Comparison of ENCODE assay signal across 13 cellular contexts in the genomic region with DNA sequence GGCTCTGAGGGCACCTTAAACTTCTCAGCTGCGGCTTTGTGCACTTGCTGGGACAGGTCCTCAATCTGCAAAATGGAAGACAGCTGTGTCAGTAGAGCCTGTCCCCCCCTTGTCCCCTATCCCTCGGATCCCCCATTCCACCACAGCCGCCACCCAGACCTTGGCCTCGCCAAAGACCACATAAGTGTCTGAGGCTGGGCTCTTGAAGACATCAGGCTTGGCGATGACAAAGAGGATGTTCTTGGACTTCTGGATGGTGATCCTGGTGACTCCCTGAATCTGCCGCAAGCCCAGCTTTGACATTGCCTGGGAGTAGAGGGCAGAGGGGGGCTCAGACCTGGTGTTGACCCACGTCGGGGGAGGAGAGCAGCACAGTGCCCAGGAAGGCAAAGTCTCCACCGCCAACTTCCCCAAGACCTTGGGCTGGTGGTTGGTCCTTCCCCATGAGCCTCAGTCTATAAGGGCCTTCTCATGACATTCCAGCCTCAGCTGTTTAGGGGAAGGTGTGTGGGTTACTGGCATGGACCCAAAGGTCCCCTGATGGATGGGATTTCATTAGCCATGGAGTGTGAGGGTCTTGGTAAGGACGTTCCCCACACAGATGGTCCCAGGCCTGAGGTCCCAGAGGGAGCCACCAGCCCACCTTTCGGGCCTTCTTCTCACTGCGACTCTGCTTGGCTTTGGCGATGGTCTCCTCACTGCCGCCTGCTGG. TPM values are rescaled to one million over a fixed set of nuclear protein-coding genes. Genes with fewer than 3 reads are reported as not detected.
DNase-seq lines count a peak whose midpoint lies in the region; ATAC-seq, FAIRE-seq and TF ChIP-seq lines count a peak whose summit lies in the region.
"Had no signal": no experiment of that assay in that cellular context is flagged by ENCODE, and none has a peak within 500 bp of the region (broad histone marks: within the 10 kb centered on the region; RNA-seq: fewer than 3 reads in every experiment).

No MANE protein-coding gene starts in this region.

- no TSS peak for BruUV-seq in HepG2 (replicated peaks; lab: Mats Ljungman, UMichigan)

- H3K9me3 ChIP-seq in HepG2 (ENCODE audit: low read length): no peaks in the 10 kb centered on the region
- H3K9me3 ChIP-seq in right lobe of liver: no peaks in the 10 kb centered on the region
- no peaks in the 10 kb centered on the region for H3K9me3 ChIP-seq in kidney (ENCODE audit: control insufficient read depth in 1 of 2, low read length in 2 of 2)
- H3K9me3 ChIP-seq: left lung had no signal

- H3K9ac ChIP-seq in HepG2 (ENCODE audit: insufficient read depth, low read depth, low read length): no peak overlapping the region
- H3K9ac ChIP-seq in kidney (ENCODE audit: low read length in 2 of 2): no peak overlapping the region

- no peaks in the 10 kb centered on the region for H4K20me1 ChIP-seq in HepG2 (ENCODE audit: insufficient read depth, low read length)

- H3K4me3 ChIP-seq in HepG2 (replicated peaks in 1 of 3; ENCODE audit: insufficient read depth in 1 of 3, low read depth in 2 of 3, low read length in 3 of 3) (no peak overlapping the region), right lobe of liver (no peak overlapping the region), kidney (ENCODE audit: low read length in 2 of 2) (no peak overlapping the region)
- H3K4me3 ChIP-seq: GM12878, left lung had no signal

- no peak overlapping the region for H3K27ac ChIP-seq in HepG2 (ENCODE audit: extremely low read length, insufficient read depth, low read length)
- no peak overlapping the region for H3K27ac ChIP-seq in right lobe of liver
- H3K27ac ChIP-seq in kidney (ENCODE audit: low read depth in 2 of 2, low read length in 2 of 2): no peak overlapping the region
- H3K27ac ChIP-seq: left lung had no signal

- H2AFZ ChIP-seq in HepG2 (ENCODE audit: low read length): no peak overlapping the region

- intact Hi-C loops in HepG2 (cut with micrococcal nuclease; ENCODE audit: unreplicated experiment) (no loop called here), right lobe of liver (cut with DNase I) (no loop called here), kidney (cut with DNase I) (no loop called here)

- H3K36me3 Mint-ChIP-seq in T-cell: peaks cover 7% of the 10 kb centered on the region
- H3K36me3 Mint-ChIP-seq: activated naive CD4-positive, alpha-beta T cell treated with anti-CD3 and anti-CD28 coated beads, Interleukin-2, amount 50 U/mL, for 24 hours had no signal

- peaks cover 3 to 28% of the 10 kb centered on the region in 2 experiments for H3K27me3 ChIP-seq in HepG2 (ENCODE audit: control insufficient read depth in 1 of 2, insufficient read depth in 2 of 2, low read length in 2 of 2)
- no peaks in the 10 kb centered on the region for H3K27me3 ChIP-seq in right lobe of liver
- H3K27me3 ChIP-seq: left lung had no signal

- TF ChIP-seq CTCF in HepG2 (CRISPR knock-in tag; IDR thresholded peaks at IDR 0.05) (peak; percentile 18), right lobe of liver (IDR thresholded peaks at IDR 0.05) (no peak), kidney (IDR thresholded peaks at IDR 0.05; ENCODE audit: borderline replicate concordance, extremely low read depth, insufficient read depth) (no peak)

- H3K4me2 ChIP-seq in HepG2 (ENCODE audit: low read depth, low read length): no peak overlapping the region

- TF ChIP-seq EP300 in HepG2 (IDR thresholded peaks at IDR 0.05; ENCODE audit: low read depth in 2 of 2, low read length in 2 of 2) (no peak), HepG2 (CRISPR knock-in tag; IDR thresholded peaks at IDR 0.05; ENCODE audit: borderline replicate concordance) (no peak)

- WGBS in HepG2 (ENCODE audit: low lambda C conversion rate): 43% methylated on average over 12 of the region's 14 CpGs
- no CpG with 5 or more reads among the region's 14 CpGs for WGBS in right lobe of liver (ENCODE audit: insufficient coverage, low coverage, low lambda C conversion rate, missing lambda C conversion rate)

- no peak for TF ChIP-seq POLR2A in HepG2 (IDR thresholded peaks at IDR 0.05; ENCODE audit: insufficient read depth in 1 of 2, low read depth in 2 of 2, low read length in 2 of 2)
- TF ChIP-seq POLR2A in right lobe of liver (IDR thresholded peaks at IDR 0.05): no peak

- ATAC-seq in HepG2: no peak
- ATAC-seq in right lobe of liver: no peak
- ATAC-seq in T-cell (replicated peaks in 1 of 4): peak in 2 of 4 experiments; percentile 8 to 20
- no peak for ATAC-seq in left lobe of liver
- ATAC-seq: GM12878, left lung had no signal

- POLR2A ChIA-PET in HepG2 (lab: Yijun Ruan, JAX): no interaction called here
- POLR2A ChIA-PET in T-cell (lab: Charles Lee): no interaction called here

- H3K27ac Mint-ChIP-seq in T-cell: peak overlapping the region; percentile 44 to 59
- H3K27ac Mint-ChIP-seq: activated B cell treated with CpG ODN at 0.5 μM for 24 hours; stimulated activated naive CD8-positive, alpha-beta T cell treated with anti-CD3 and anti-CD28 coated beads, Interleukin-15, Interleukin-2, amounts not matched to agents 100 ng/mL and 50 ng/mL, for 24 hours had no signal

- CTCF ChIA-PET in HepG2 (lab: Yijun Ruan, JAX; ENCODE audit: low intra/inter-chr PET ratio, low total read pairs) (no interaction called here), T-cell (lab: Charles Lee) (interaction anchor here in 1 of 2 donors (0.7 kb wide), 1 partner anchor 54 kb away, joined by 3 read pairs; no protein-coding TSS in a partner anchor)

- peaks cover 5 to 8% (median 6%) of the 10 kb centered on the region in 3 donors for H3K4me1 Mint-ChIP-seq in T-cell
- H3K4me1 Mint-ChIP-seq: activated B cell treated with CpG ODN at 0.5 μM for 24 hours; activated naive CD4-positive, alpha-beta T cell treated with anti-CD3 and anti-CD28 coated beads, Interleukin-2, amount 50 U/mL, for 24 hours had no signal

- in situ Hi-C loops in HepG2 (cut with HindIII; ENCODE audit: extremely low pct_ligation_motif_present, low pct_unique_long_range_greater_than_20kb): no loop called here

- DNase-seq in HepG2 (ENCODE audit: low spot score) (no peak), right lobe of liver (no peak), T-cell (no peak), kidney (peak; percentile 46), urothelium cell line (ENCODE audit: low spot score) (no peak), CD1c-positive myeloid dendritic cell (ENCODE audit: extremely low spot score) (no peak), left lobe of liver (ENCODE audit: low spot score) (no peak)
- DNase-seq: activated B cell treated with CpG ODN at 0.5 μM for 24 hours had no signal

- H3K36me3 ChIP-seq in HepG2 (replicated peaks in 1 of 2; ENCODE audit: control insufficient read depth in 1 of 2, insufficient read depth in 2 of 2, low read length in 2 of 2): peaks cover 0 to under 1% of the 10 kb centered on the region in 2 experiments; a peak in 1 of 5 replicates
- H3K36me3 ChIP-seq in right lobe of liver: peaks cover 0 to 11% (median 1%) of the 10 kb centered on the region in 4 donors
- peaks cover 0 to 3% of the 10 kb centered on the region in 2 donors for H3K36me3 ChIP-seq in kidney (ENCODE audit: control insufficient read depth in 1 of 2, insufficient read depth in 2 of 2, low read length in 2 of 2)

- H3K4me3 Mint-ChIP-seq in T-cell: no peak overlapping the region
- H3K4me3 Mint-ChIP-seq: activated B cell treated with CpG ODN at 0.5 μM for 24 hours; activated naive CD4-positive, alpha-beta T cell treated with anti-CD3 and anti-CD28 coated beads, Interleukin-2, amount 50 U/mL, for 24 hours; stimulated activated naive CD8-positive, alpha-beta T cell treated with anti-CD3 and anti-CD28 coated beads, Interleukin-15, Interleukin-2, amounts not matched to agents 100 ng/mL and 50 ng/mL, for 24 hours had no signal

- FAIRE-seq in HepG2 (lab: Jason Lieb, UNC) (no peak), kidney (lab: Jason Lieb, UNC) (no peak), urothelium cell line (lab: Jason Lieb, UNC) (no peak)
- FAIRE-seq: GM12878 had no signal

- no peaks in the 10 kb centered on the region for H3K4me1 ChIP-seq in HepG2 (ENCODE audit: insufficient read depth, low read length)
- no peaks in the 10 kb centered on the region for H3K4me1 ChIP-seq in right lobe of liver
- no peaks in the 10 kb centered on the region for H3K4me1 ChIP-seq in kidney (ENCODE audit: control insufficient read depth in 1 of 2, insufficient read depth in 1 of 2, low read depth in 1 of 2, low read length in 2 of 2)
- H3K4me1 ChIP-seq: left lung had no signal

- TF ChIP-seq RAD21 in HepG2 (CRISPR knock-in tag; IDR thresholded peaks at IDR 0.05): no peak

- H3K9me3 Mint-ChIP-seq in T-cell: no peaks in the 10 kb centered on the region
- H3K9me3 Mint-ChIP-seq: activated B cell treated with CpG ODN at 0.5 μM for 24 hours; activated naive CD4-positive, alpha-beta T cell treated with anti-CD3 and anti-CD28 coated beads, Interleukin-2, amount 50 U/mL, for 24 hours; stimulated activated naive CD8-positive, alpha-beta T cell treated with anti-CD3 and anti-CD28 coated beads, Interleukin-15, Interleukin-2, amounts not matched to agents 100 ng/mL and 50 ng/mL, for 24 hours had no signal

- no peaks in the 10 kb centered on the region for H3K79me2 ChIP-seq in HepG2 (ENCODE audit: insufficient read depth, low read length)

- H3K27me3 Mint-ChIP-seq in T-cell: no peaks in the 10 kb centered on the region
- H3K27me3 Mint-ChIP-seq: activated B cell treated with CpG ODN at 0.5 μM for 24 hours; activated naive CD4-positive, alpha-beta T cell treated with anti-CD3 and anti-CD28 coated beads, Interleukin-2, amount 50 U/mL, for 24 hours; stimulated activated naive CD8-positive, alpha-beta T cell treated with anti-CD3 and anti-CD28 coated beads, Interleukin-15, Interleukin-2, amounts not matched to agents 100 ng/mL and 50 ng/mL, for 24 hours had no signal

RNA-seq across cellular contexts. Expression of a gene that starts 7.7 kb away (rescaled TPM):
- 0.08 TPM in 1 of 2 replicates, not detected in the other for total RNA-seq in HepG2 (2016; rRNA removed; fragmentation: Illumina TruSeq; extraction: Trizol)
- not detected in 2 replicates for total RNA-seq in HepG2 (2016; cell fraction: cytosol; rRNA removed; fragmentation: Illumina TruSeq; extraction: Trizol; ENCODE audit: low read depth)
- total RNA-seq in HepG2 (2016; cell fraction: insoluble cytoplasmic fraction; rRNA removed; fragmentation: Illumina TruSeq; extraction: Trizol): 0.02 and 0.07 TPM in 2 replicates
- total RNA-seq in HepG2 (2016; cell fraction: membrane; rRNA removed; fragmentation: Illumina TruSeq; extraction: Trizol): not detected in 2 replicates
- not detected in 2 replicates for total RNA-seq in HepG2 (2016; cell fraction: nucleus; rRNA removed; fragmentation: Illumina TruSeq; extraction: Trizol)
- polyA plus RNA-seq in HepG2 (2011; rRNA removed): 0.04 and 0.07 TPM in 2 replicates
- polyA plus RNA-seq in HepG2 (2011; cell fraction: cytosol; rRNA removed): 0.04 and 0.06 TPM in 2 replicates
- 0.45 and 0.54 TPM in 2 replicates for polyA plus RNA-seq in HepG2 (2011; cell fraction: nucleus; rRNA removed)
- polyA plus RNA-seq in HepG2 (2012): 0.54 and 0.63 TPM in 2 replicates
- not detected in 2 replicates for polyA plus RNA-seq in HepG2 (2016; cell fraction: cytosol; fragmentation: Illumina TruSeq; extraction: Trizol; ENCODE audit: low read depth)
- polyA plus RNA-seq in HepG2 (2016; cell fraction: insoluble cytoplasmic fraction; fragmentation: Illumina TruSeq; extraction: Trizol; ENCODE audit: low read depth): 0.08 TPM in 1 of 2 replicates, not detected in the other
- polyA plus RNA-seq in HepG2 (2016; cell fraction: membrane; fragmentation: Illumina TruSeq; extraction: Trizol; ENCODE audit: low read depth): not detected in 2 replicates
- 0.15 and 0.89 TPM in 2 replicates for polyA plus RNA-seq in HepG2 (2016; cell fraction: nucleus; fragmentation: Illumina TruSeq; extraction: Trizol; ENCODE audit: insufficient read depth, low read depth)
- 0.05 TPM in 1 of 2 replicates, not detected in the other for polyA minus RNA-seq in HepG2 (2011; rRNA and poly(A)+ RNA removed; ENCODE audit: low replicate concordance)
- 0.09 and 0.20 TPM in 2 replicates for polyA minus RNA-seq in HepG2 (2011; cell fraction: cytosol; rRNA and poly(A)+ RNA removed)
- 0.13 and 0.25 TPM in 2 replicates for polyA minus RNA-seq in HepG2 (2011; cell fraction: nucleus; rRNA and poly(A)+ RNA removed)
- under 1 TPM in 5 of 6 experiments, not detected in 1; 0.09 to 0.42 (median 0.12) TPM for total RNA-seq in right lobe of liver
- total RNA-seq in T-cell: 1 to 10 TPM in 1 of 5 donors, under 1 TPM in 4; 0.10 to 1.6 (median 0.20) TPM
- 4.2 TPM for total RNA-seq in kidney
- polyA plus RNA-seq in kidney (ENCODE audit: insufficient read depth, low read depth, low replicate concordance): 5.0 TPM
- total RNA-seq in left lobe of liver: 0.05 TPM
- total RNA-seq: G401, GM12878 had no signal
- polyA plus RNA-seq: GM12878 had no signal

RNA-seq across cellular contexts. Expression of a gene that starts 30.4 kb away (rescaled TPM):
- total RNA-seq in HepG2 (2016; rRNA removed; fragmentation: Illumina TruSeq; extraction: Trizol) (87.8 and 90.3 TPM in 2 replicates), right lobe of liver (10 to 100 TPM; 33.0 to 57.1 (median 41.7) TPM), T-cell (100 to 1,000 TPM in 4 of 5 donors, 10 to 100 TPM in 1; 94.3 to 142 (median 122) TPM), kidney (67.8 TPM), left lobe of liver (40.2 TPM)
- 33.6 and 34.9 TPM in 2 replicates for total RNA-seq in HepG2 (2016; cell fraction: cytosol; rRNA removed; fragmentation: Illumina TruSeq; extraction: Trizol; ENCODE audit: low read depth)
- total RNA-seq in HepG2 (2016; cell fraction: insoluble cytoplasmic fraction; rRNA removed; fragmentation: Illumina TruSeq; extraction: Trizol): 87.0 and 89.8 TPM in 2 replicates
- total RNA-seq in HepG2 (2016; cell fraction: membrane; rRNA removed; fragmentation: Illumina TruSeq; extraction: Trizol): 33.7 and 38.0 TPM in 2 replicates
- total RNA-seq in HepG2 (2016; cell fraction: nucleus; rRNA removed; fragmentation: Illumina TruSeq; extraction: Trizol): 82.0 and 84.8 TPM in 2 replicates
- polyA plus RNA-seq in HepG2 (2011; rRNA removed) (107 and 122 TPM in 2 replicates), kidney (ENCODE audit: insufficient read depth, low read depth, low replicate concordance) (45.7 TPM)
- polyA plus RNA-seq in HepG2 (2011; cell fraction: cytosol; rRNA removed): 79.2 and 104 TPM in 2 replicates
- polyA plus RNA-seq in HepG2 (2011; cell fraction: nucleus; rRNA removed): 370 and 388 TPM in 2 replicates
- 54.3 and 62.8 TPM in 2 replicates for polyA plus RNA-seq in HepG2 (2012)
- 11.2 and 11.7 TPM in 2 replicates for polyA plus RNA-seq in HepG2 (2016; cell fraction: cytosol; fragmentation: Illumina TruSeq; extraction: Trizol; ENCODE audit: low read depth)
- polyA plus RNA-seq in HepG2 (2016; cell fraction: insoluble cytoplasmic fraction; fragmentation: Illumina TruSeq; extraction: Trizol; ENCODE audit: low read depth): 71.7 and 72.0 TPM in 2 replicates
- polyA plus RNA-seq in HepG2 (2016; cell fraction: membrane; fragmentation: Illumina TruSeq; extraction: Trizol; ENCODE audit: low read depth): 17.4 and 18.6 TPM in 2 replicates
- polyA plus RNA-seq in HepG2 (2016; cell fraction: nucleus; fragmentation: Illumina TruSeq; extraction: Trizol; ENCODE audit: insufficient read depth, low read depth): 105 and 123 TPM in 2 replicates
- polyA minus RNA-seq in HepG2 (2011; rRNA and poly(A)+ RNA removed; ENCODE audit: low replicate concordance): 224 and 418 TPM in 2 replicates
- polyA minus RNA-seq in HepG2 (2011; cell fraction: cytosol; rRNA and poly(A)+ RNA removed): 56.5 and 63.0 TPM in 2 replicates
- 193 and 254 TPM in 2 replicates for polyA minus RNA-seq in HepG2 (2011; cell fraction: nucleus; rRNA and poly(A)+ RNA removed)
